1 cellular context compared by ENCODE assay signal in the genomic region with DNA sequence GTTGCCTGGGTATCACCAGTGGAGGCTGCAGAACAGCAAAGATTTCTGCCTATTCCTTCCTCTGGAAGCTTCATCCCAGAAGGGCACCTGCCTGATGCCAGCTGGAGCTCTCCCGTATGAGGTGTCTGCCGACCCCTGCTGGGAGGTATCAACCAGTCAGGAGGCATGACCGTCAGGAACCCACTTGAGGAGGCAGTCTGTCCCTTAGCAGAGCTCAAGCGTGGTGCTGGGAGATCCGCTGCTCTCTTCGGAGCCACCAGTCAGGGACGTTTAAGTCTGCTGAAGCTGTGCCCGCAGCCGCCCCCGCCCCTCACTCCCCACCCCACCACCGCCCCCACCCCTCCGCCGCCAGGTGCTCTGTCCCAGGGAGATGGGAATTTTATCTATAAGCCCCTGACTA.
TF ChIP-seq lines count a peak whose summit lies in the region.

No MANE protein-coding gene starts in this region.

TF ChIP-seq in GM23338, 12 proteins besides CTCF, POLR2A, EP300 and RAD21 (continued from another document):
- TF ChIP-seq, protein P1, sequence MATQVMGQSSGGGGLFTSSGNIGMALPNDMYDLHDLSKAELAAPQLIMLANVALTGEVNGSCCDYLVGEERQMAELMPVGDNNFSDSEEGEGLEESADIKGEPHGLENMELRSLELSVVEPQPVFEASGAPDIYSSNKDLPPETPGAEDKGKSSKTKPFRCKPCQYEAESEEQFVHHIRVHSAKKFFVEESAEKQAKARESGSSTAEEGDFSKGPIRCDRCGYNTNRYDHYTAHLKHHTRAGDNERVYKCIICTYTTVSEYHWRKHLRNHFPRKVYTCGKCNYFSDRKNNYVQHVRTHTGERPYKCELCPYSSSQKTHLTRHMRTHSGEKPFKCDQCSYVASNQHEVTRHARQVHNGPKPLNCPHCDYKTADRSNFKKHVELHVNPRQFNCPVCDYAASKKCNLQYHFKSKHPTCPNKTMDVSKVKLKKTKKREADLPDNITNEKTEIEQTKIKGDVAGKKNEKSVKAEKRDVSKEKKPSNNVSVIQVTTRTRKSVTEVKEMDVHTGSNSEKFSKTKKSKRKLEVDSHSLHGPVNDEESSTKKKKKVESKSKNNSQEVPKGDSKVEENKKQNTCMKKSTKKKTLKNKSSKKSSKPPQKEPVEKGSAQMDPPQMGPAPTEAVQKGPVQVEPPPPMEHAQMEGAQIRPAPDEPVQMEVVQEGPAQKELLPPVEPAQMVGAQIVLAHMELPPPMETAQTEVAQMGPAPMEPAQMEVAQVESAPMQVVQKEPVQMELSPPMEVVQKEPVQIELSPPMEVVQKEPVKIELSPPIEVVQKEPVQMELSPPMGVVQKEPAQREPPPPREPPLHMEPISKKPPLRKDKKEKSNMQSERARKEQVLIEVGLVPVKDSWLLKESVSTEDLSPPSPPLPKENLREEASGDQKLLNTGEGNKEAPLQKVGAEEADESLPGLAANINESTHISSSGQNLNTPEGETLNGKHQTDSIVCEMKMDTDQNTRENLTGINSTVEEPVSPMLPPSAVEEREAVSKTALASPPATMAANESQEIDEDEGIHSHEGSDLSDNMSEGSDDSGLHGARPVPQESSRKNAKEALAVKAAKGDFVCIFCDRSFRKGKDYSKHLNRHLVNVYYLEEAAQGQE (IDR thresholded peaks at IDR 0.05; ENCODE audit: unreplicated experiment), result no peak
- TF ChIP-seq EZH2phosphoT487 (IDR thresholded peaks at IDR 0.05; ENCODE audit: unreplicated experiment), result no peak
- TF ChIP-seq, protein P2, sequence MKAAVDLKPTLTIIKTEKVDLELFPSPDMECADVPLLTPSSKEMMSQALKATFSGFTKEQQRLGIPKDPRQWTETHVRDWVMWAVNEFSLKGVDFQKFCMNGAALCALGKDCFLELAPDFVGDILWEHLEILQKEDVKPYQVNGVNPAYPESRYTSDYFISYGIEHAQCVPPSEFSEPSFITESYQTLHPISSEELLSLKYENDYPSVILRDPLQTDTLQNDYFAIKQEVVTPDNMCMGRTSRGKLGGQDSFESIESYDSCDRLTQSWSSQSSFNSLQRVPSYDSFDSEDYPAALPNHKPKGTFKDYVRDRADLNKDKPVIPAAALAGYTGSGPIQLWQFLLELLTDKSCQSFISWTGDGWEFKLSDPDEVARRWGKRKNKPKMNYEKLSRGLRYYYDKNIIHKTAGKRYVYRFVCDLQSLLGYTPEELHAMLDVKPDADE (IDR thresholded peaks at IDR 0.05), result no peak
- TF ChIP-seq CREB1 (CRISPR knock-in tag; IDR thresholded peaks at IDR 0.05; ENCODE audit: low read depth), result no peak
- no peak for TF ChIP-seq NANOG (IDR thresholded peaks at IDR 0.05; ENCODE audit: borderline replicate concordance)
